11 cellular contexts compared by ENCODE assay signal in genomic region chr4:159017323-159018036, GRCh38.
DNase-seq lines count a peak whose midpoint lies in the region; ATAC-seq, FAIRE-seq and TF ChIP-seq lines count a peak whose summit lies in the region.
"Had no signal": no experiment of that assay in that cellular context is flagged by ENCODE, and none has a peak within 500 bp of the region (broad histone marks: within the 10 kb centered on the region; RNA-seq: fewer than 3 reads in every experiment).

No MANE protein-coding gene starts in this region.

- H3K9me3 ChIP-seq in kidney (ENCODE audit: control insufficient read depth in 1 of 2, low read length in 2 of 2) = no peaks in the 10 kb centered on the region

- ATAC-seq in GM18508 (IDR thresholded peaks at IDR 0.05; ENCODE audit: insufficient read depth, unreplicated experiment) = peak; percentile 20
- peak; percentile 43 for ATAC-seq in GM21526 (IDR thresholded peaks at IDR 0.05; ENCODE audit: low FRiP score, unreplicated experiment)
- peak; percentile 32 for ATAC-seq in HG03139 (IDR thresholded peaks at IDR 0.05; ENCODE audit: unreplicated experiment)

- H3K9me3 Mint-ChIP-seq in brain = peaks cover 0 to 5% (median 0%) of the 10 kb centered on the region in 5 experiments
- H3K9me3 Mint-ChIP-seq: activated CD4-positive, alpha-beta T cell treated with anti-CD3 and anti-CD28 coated beads, Interleukin-2, amount 10 ng/mL, durations not matched to agents 7 days and 5 days; CD8-positive, alpha-beta memory T cell had no signal

- no peaks in the 10 kb centered on the region for H3K36me3 ChIP-seq in kidney (ENCODE audit: control insufficient read depth in 1 of 2, insufficient read depth in 2 of 2, low read length in 2 of 2)
- H3K36me3 ChIP-seq: brain microvascular endothelial cell had no signal

- H3K27ac Mint-ChIP-seq in brain = peak overlapping the region in 3 of 5 experiments; percentile 39 to 47 (median 47)
- H3K27ac Mint-ChIP-seq: activated CD4-positive, alpha-beta T cell treated with anti-CD3 and anti-CD28 coated beads, Interleukin-2, amount 10 ng/mL, durations not matched to agents 7 days and 5 days; CD8-positive, alpha-beta memory T cell had no signal

- DNase-seq in GM13977 (ENCODE audit: low spot score) (no peak), mucosa of gallbladder (ENCODE audit: low spot score) (no peak), kidney (no peak), ureter (ENCODE audit: low spot score) (no peak)
- DNase-seq: activated CD4-positive, alpha-beta T cell treated with anti-CD3 and anti-CD28 coated beads, Interleukin-2, amount 10 ng/mL, durations not matched to agents 7 days and 5 days; brain microvascular endothelial cell; CD8-positive, alpha-beta memory T cell had no signal

- H3K27ac ChIP-seq in kidney (ENCODE audit: low read depth in 2 of 2, low read length in 2 of 2) = no peak overlapping the region
- H3K27ac ChIP-seq: brain microvascular endothelial cell had no signal

- no peak for TF ChIP-seq CTCF in brain (conservative IDR thresholded peaks at IDR 0.05)
- TF ChIP-seq CTCF in GM13977 (IDR thresholded peaks at IDR 0.05; ENCODE audit: extremely low read depth, insufficient read depth, missing control alignments) = no peak
- TF ChIP-seq CTCF in kidney (IDR thresholded peaks at IDR 0.05; ENCODE audit: borderline replicate concordance, extremely low read depth, insufficient read depth) = no peak

- H3K4me3 ChIP-seq in kidney (ENCODE audit: low read length in 2 of 2) = no peak overlapping the region

- H3K4me1 Mint-ChIP-seq in brain = peaks cover 41% of the 10 kb centered on the region
- H3K4me1 Mint-ChIP-seq: activated CD4-positive, alpha-beta T cell treated with anti-CD3 and anti-CD28 coated beads, Interleukin-2, amount 10 ng/mL, durations not matched to agents 7 days and 5 days; CD8-positive, alpha-beta memory T cell had no signal

- in situ Hi-C loops in GM13977 (cut with MboI; ENCODE audit: low pct_unique_long_range_greater_than_20kb, low sequenced_read_pairs, unreplicated experiment) = no loop called here

- H3K9ac ChIP-seq in kidney (ENCODE audit: low read length in 2 of 2) = no peak overlapping the region

- intact Hi-C loops in kidney (cut with DNase I) = no loop called here

- H3K4me3 Mint-ChIP-seq in brain = no peak overlapping the region
- H3K4me3 Mint-ChIP-seq: activated CD4-positive, alpha-beta T cell treated with anti-CD3 and anti-CD28 coated beads, Interleukin-2, amount 10 ng/mL, durations not matched to agents 7 days and 5 days; CD8-positive, alpha-beta memory T cell had no signal

- H3K36me3 Mint-ChIP-seq in brain = no peaks in the 10 kb centered on the region
- H3K36me3 Mint-ChIP-seq: CD8-positive, alpha-beta memory T cell had no signal

- FAIRE-seq in kidney (lab: Jason Lieb, UNC) = no peak

- no peaks in the 10 kb centered on the region for H3K27me3 Mint-ChIP-seq in brain

- H3K4me1 ChIP-seq in kidney (ENCODE audit: control insufficient read depth in 1 of 2, insufficient read depth in 1 of 2, low read depth in 1 of 2, low read length in 2 of 2) = peaks cover 0 to 9% of the 10 kb centered on the region in 2 donors
